22 cellular contexts compared by ENCODE assay signal in the genomic region with DNA sequence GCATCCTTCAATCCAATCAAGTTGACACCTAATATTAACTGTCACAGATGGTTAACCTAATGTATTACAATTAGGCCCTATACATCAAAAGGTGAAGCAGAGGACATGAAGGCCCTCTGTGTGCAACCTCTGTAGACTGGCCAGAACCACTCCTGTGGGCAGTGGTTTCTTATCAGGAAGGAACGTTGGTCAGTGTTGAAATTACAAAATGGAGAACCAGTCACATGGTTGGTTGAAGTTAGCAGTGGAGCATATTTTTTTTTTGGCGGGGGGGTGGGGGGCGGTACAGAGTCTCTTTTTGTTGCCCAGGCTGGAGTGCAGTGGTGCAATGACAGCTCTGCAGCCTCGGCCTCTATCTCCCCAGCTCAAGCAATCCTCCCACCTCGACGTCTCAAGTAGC. TPM values are rescaled to one million over a fixed set of nuclear protein-coding genes. Genes with fewer than 3 reads are reported as not detected.
"Had no signal": no experiment of that assay in that cellular context is flagged by ENCODE, and none has a peak within 500 bp of the region (broad histone marks: within the 10 kb centered on the region; RNA-seq: fewer than 3 reads in every experiment).

No MANE protein-coding gene starts in this region.

- H3K27ac ChIP-seq: coronary artery, prostate gland, skin epidermis, thyroid gland, WERI-Rb-1 had no signal

- H3K27me3 ChIP-seq: thyroid gland had no signal

- H3K36me3 Mint-ChIP-seq: T-cell had no signal

- H3K9me3 Mint-ChIP-seq: activated CD4-positive, alpha-beta memory T cell treated with anti-CD3 and anti-CD28 coated beads, Interleukin-2, amount 10 ng/mL, durations not matched to agents 7 days and 5 days; activated T-cell treated with anti-CD3 and anti-CD28 coated beads, Interleukin-2, amount 50 U/mL, for 24 hours; nephron progenitor cell; T-cell had no signal

- H3K4me1 ChIP-seq: prostate gland, thyroid gland had no signal

- H3K4me3 Mint-ChIP-seq: activated CD4-positive, alpha-beta memory T cell treated with anti-CD3 and anti-CD28 coated beads, Interleukin-2, amount 10 ng/mL, durations not matched to agents 7 days and 5 days; activated CD4-positive, alpha-beta T cell treated with anti-CD3 and anti-CD28 coated beads for 36 hours; activated T-cell treated with anti-CD3 and anti-CD28 coated beads, Interleukin-2, amount 50 U/mL, for 24 hours; nephron progenitor cell; stimulated activated naive B cell treated with anti-CD40 and anti-IgM and Interleukin-4, amounts not matched to agents 10 μg/mL and 1 μg/mL and 100 μg/mL, for 72 hours; T-cell had no signal

- H3K36me3 ChIP-seq: prostate gland, thyroid gland, WERI-Rb-1 had no signal

- DNase-seq: activated CD4-positive, alpha-beta memory T cell treated with anti-CD3 and anti-CD28 coated beads, Interleukin-2, amount 10 ng/mL, durations not matched to agents 7 days and 5 days; activated CD4-positive, alpha-beta T cell treated with anti-CD3 and anti-CD28 coated beads for 36 hours; activated effector memory CD4-positive, alpha-beta T cell treated with Interleukin-2 at 50 U/mL for 16 hours; activated naive CD4-positive, alpha-beta T cell treated with anti-CD3 and anti-CD28 coated beads, Interleukin-2, amount 50 U/mL, for 16 hours; activated T-cell treated with anti-CD3 and anti-CD28 coated beads, Interleukin-2, amount 50 U/mL, for 24 hours; nephron progenitor cell; right cardiac atrium; stimulated activated CD4-positive, alpha-beta T cell treated with anti-CD3 and anti-CD28 coated beads, Interleukin-15, amount 100 ng/mL, for 24 hours; stimulated activated CD4-positive, alpha-beta T cell treated with anti-CD3 and anti-CD28 coated beads, Interleukin-4, amount 100 ng/mL, for 1 hour; stimulated activated naive B cell treated with anti-CD40 and anti-IgM and Interleukin-4, amounts not matched to agents 10 μg/mL and 1 μg/mL and 100 μg/mL, for 72 hours; T-cell; thyroid gland; WERI-Rb-1 had no signal

- H3K4me3 ChIP-seq: coronary artery, prostate gland, skin epidermis, thyroid gland had no signal

- H3K27ac Mint-ChIP-seq: activated CD4-positive, alpha-beta memory T cell treated with anti-CD3 and anti-CD28 coated beads, Interleukin-2, amount 10 ng/mL, durations not matched to agents 7 days and 5 days; activated CD4-positive, alpha-beta T cell treated with anti-CD3 and anti-CD28 coated beads for 36 hours; activated T-cell treated with anti-CD3 and anti-CD28 coated beads, Interleukin-2, amount 50 U/mL, for 24 hours; nephron progenitor cell; T-cell had no signal

- H3K9me3 ChIP-seq: prostate gland, thyroid gland had no signal

- H3K27me3 Mint-ChIP-seq: activated CD4-positive, alpha-beta memory T cell treated with anti-CD3 and anti-CD28 coated beads, Interleukin-2, amount 10 ng/mL, durations not matched to agents 7 days and 5 days; activated T-cell treated with anti-CD3 and anti-CD28 coated beads, Interleukin-2, amount 50 U/mL, for 24 hours; stimulated activated naive B cell treated with anti-CD40 and anti-IgM and Interleukin-4, amounts not matched to agents 10 μg/mL and 1 μg/mL and 100 μg/mL, for 72 hours; T-cell had no signal

- ATAC-seq: activated CD4-positive, alpha-beta T cell treated with anti-CD3 and anti-CD28 coated beads for 36 hours; esophagus mucosa; right cardiac atrium; stimulated activated naive B cell treated with anti-CD40 and anti-IgM and Interleukin-4, amounts not matched to agents 10 μg/mL and 1 μg/mL and 100 μg/mL, for 72 hours; T-cell had no signal

- H3K4me1 Mint-ChIP-seq: activated CD4-positive, alpha-beta memory T cell treated with anti-CD3 and anti-CD28 coated beads, Interleukin-2, amount 10 ng/mL, durations not matched to agents 7 days and 5 days had no signal

RNA-seq across cellular contexts. Expression of gene RNU2-63P, which starts 19.8 kb away (rescaled TPM):
- total RNA-seq: cardiac septum, glomerular endothelial cell, kidney epithelial cell, liver, omental fat pad, prostate gland, thyroid gland had no signal
